Comparison of ENCODE assay signal across 20 cellular contexts in the genomic region with DNA sequence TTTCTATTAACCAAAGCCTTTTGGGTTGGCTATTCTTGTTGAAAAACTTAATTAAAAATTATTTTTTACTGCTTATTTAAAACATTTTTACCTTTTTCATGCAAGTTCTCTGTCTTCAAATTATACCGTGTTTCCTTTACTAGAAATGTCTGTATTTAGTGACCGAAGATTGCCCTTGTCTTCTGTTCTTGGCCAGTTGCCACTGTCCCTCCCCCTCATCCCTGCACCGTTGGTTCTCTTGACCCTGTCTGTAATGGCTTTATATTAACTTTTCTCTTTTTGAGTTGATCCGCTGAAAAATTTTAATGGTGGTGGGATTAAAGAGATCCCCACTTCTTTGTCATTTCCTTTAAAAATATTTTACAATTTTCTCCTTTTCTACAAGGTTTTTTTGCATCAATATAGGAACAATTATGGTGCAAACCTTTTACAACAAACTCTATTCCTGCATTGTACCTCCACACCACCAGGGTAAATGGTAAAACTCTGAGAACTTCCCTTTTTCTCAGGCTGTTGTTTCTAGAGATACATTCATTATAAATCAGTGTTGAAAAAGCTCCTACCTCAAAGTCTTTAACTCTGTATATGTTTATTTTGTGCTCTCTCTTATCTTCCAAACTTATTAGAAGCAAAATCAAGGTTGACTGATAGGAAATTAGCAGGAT. TPM values are rescaled to one million over a fixed set of nuclear protein-coding genes. Genes with fewer than 3 reads are reported as not detected.
DNase-seq lines count a peak whose midpoint lies in the region; ATAC-seq, FAIRE-seq and TF ChIP-seq lines count a peak whose summit lies in the region.
"Had no signal": no experiment of that assay in that cellular context is flagged by ENCODE, and none has a peak within 500 bp of the region (broad histone marks: within the 10 kb centered on the region; RNA-seq: fewer than 3 reads in every experiment).

No MANE protein-coding gene starts in this region.

- H3K4me3 ChIP-seq in HAP-1 (no peak overlapping the region), upper lobe of right lung (no peak overlapping the region), Peyer's patch (no peak overlapping the region)

- H3K9me3 Mint-ChIP-seq in nephron, result no peaks in the 10 kb centered on the region
- H3K9me3 Mint-ChIP-seq: activated T-helper 2 cell treated with anti-CD3 and anti-CD28 coated beads, Interferon-gamma antibody, Interleukin-2, Interleukin-4, amounts not matched to agents 10 μg/mL and 5 μg/mL and 100 μg/mL, durations not matched to agents 14 hours and 24 hours and 36 hours; stimulated activated naive CD8-positive, alpha-beta T cell treated with anti-CD3 and anti-CD28 coated beads, Interleukin-15, Interleukin-2, amounts not matched to agents 100 ng/mL and 50 ng/mL, for 24 hours had no signal

- peak overlapping the region; percentile 72 to 90 (median 78) for H3K27ac Mint-ChIP-seq in nephron
- H3K27ac Mint-ChIP-seq: activated T-helper 2 cell treated with anti-CD3 and anti-CD28 coated beads, Interferon-gamma antibody, Interleukin-2, Interleukin-4, amounts not matched to agents 10 μg/mL and 5 μg/mL and 100 μg/mL, durations not matched to agents 14 hours and 24 hours and 36 hours; B cell; stimulated activated naive CD8-positive, alpha-beta T cell treated with anti-CD3 and anti-CD28 coated beads, Interleukin-15, Interleukin-2, amounts not matched to agents 100 ng/mL and 50 ng/mL, for 24 hours had no signal

- peak overlapping the region; percentile 15 to 47 (median 27) for H3K4me3 Mint-ChIP-seq in nephron
- H3K4me3 Mint-ChIP-seq: B cell; stimulated activated naive CD8-positive, alpha-beta T cell treated with anti-CD3 and anti-CD28 coated beads, Interleukin-15, Interleukin-2, amounts not matched to agents 100 ng/mL and 50 ng/mL, for 24 hours had no signal

- H3K4me1 ChIP-seq in HAP-1 (peaks cover 15% of the 10 kb centered on the region), upper lobe of right lung (peaks cover 14% of the 10 kb centered on the region), Peyer's patch (no peaks in the 10 kb centered on the region)
- H3K4me1 ChIP-seq: parathyroid adenoma had no signal

- FAIRE-seq in RCC 7860 (lab: Jason Lieb, UNC) (peak; percentile 78), endometrium (lab: Jason Lieb, UNC) (peak; percentile 33)
- FAIRE-seq: GM18507, GM19239, islet of Langerhans had no signal

- H3K27me3 Mint-ChIP-seq in nephron (ENCODE audit: low read depth), result no peaks in the 10 kb centered on the region

- no peak for TF ChIP-seq POLR2A in Peyer's patch (IDR thresholded peaks at IDR 0.05)

- peaks cover 4% of the 10 kb centered on the region for H3K36me3 Mint-ChIP-seq in nephron (ENCODE audit: low read depth)

- peaks cover 60% of the 10 kb centered on the region for H3K4me1 Mint-ChIP-seq in nephron
- H3K4me1 Mint-ChIP-seq: B cell had no signal

- H3K27ac ChIP-seq in upper lobe of right lung, result no peak overlapping the region
- no peak overlapping the region for H3K27ac ChIP-seq in Peyer's patch
- H3K27ac ChIP-seq: parathyroid adenoma had no signal

- DNase-seq in HAP-1 (ENCODE audit: low spot score in 2 of 2) (peak; percentile 79), RCC 7860 (ENCODE audit: low spot score) (no peak), superior temporal gyrus (ENCODE audit: extremely low spot score) (no peak), upper lobe of right lung (no peak), Peyer's patch (no peak)
- DNase-seq: anterior cingulate cortex, Karpas-422, NCI-H1694 treated with DMSO at 0.1 percent for 48 hours, NCI-H524 had no signal

- TF ChIP-seq CTCF in nephron (IDR thresholded peaks at IDR 0.05; ENCODE audit: unreplicated experiment in 3 of 3) (peak; percentile 18 to 37 (median 29)), upper lobe of right lung (IDR thresholded peaks at IDR 0.05) (no peak), Peyer's patch (IDR thresholded peaks at IDR 0.05) (peak in 1 of 6 experiments; percentile 37)

- H3K27me3 ChIP-seq in HAP-1 (ENCODE audit: low read depth) (no peaks in the 10 kb centered on the region), upper lobe of right lung (no peaks in the 10 kb centered on the region), Peyer's patch (no peaks in the 10 kb centered on the region)

- H3K9me3 ChIP-seq in HAP-1 (no peaks in the 10 kb centered on the region), upper lobe of right lung (no peaks in the 10 kb centered on the region), Peyer's patch (no peaks in the 10 kb centered on the region)

- no peak for ATAC-seq in upper lobe of right lung
- no peak for ATAC-seq in GM21526 (IDR thresholded peaks at IDR 0.05; ENCODE audit: low FRiP score, unreplicated experiment)

- intact Hi-C loops in upper lobe of right lung (cut with DNase I), result no loop called here

- H3K36me3 ChIP-seq in HAP-1 (replicated peaks), result no peaks in the 10 kb centered on the region
- H3K36me3 ChIP-seq in upper lobe of right lung, result no peaks in the 10 kb centered on the region
- H3K36me3 ChIP-seq in Peyer's patch, result no peaks in the 10 kb centered on the region

- in situ Hi-C loops in HAP-1 (cut with MboI; ENCODE audit: low sequenced_read_pairs), result no loop called here

RNA-seq across cellular contexts. Expression of a gene that starts 12.9 kb away (rescaled TPM):
- not detected for total RNA-seq in upper lobe of right lung
- not detected for total RNA-seq in Peyer's patch
- total RNA-seq: activated T-helper 2 cell treated with anti-CD3 and anti-CD28 coated beads, Interferon-gamma antibody, Interleukin-2, Interleukin-4, amounts not matched to agents 10 μg/mL and 5 μg/mL and 100 μg/mL, durations not matched to agents 14 hours and 24 hours and 36 hours; B cell; mucosa of gallbladder had no signal

RNA-seq across cellular contexts. Expression of a gene that starts 47.1 kb away (rescaled TPM):
- total RNA-seq in upper lobe of right lung, result 95.9 TPM
- 10 to 100 TPM; 10.6 to 61.1 (median 14.9) TPM for total RNA-seq in Peyer's patch

Comparison
In these comparisons a context has a peak if more than half of its experiments do, and no peak if none do; other contexts are left out.
1. DNase-seq: peak in HAP-1 (2 of 2); none in RCC 7860 (single experiment), superior temporal gyrus (single experiment), upper lobe of right lung (single experiment) and Peyer's patch (0 of 3).